ENCODE assay signal across 16 cellular contexts in the genomic region with DNA sequence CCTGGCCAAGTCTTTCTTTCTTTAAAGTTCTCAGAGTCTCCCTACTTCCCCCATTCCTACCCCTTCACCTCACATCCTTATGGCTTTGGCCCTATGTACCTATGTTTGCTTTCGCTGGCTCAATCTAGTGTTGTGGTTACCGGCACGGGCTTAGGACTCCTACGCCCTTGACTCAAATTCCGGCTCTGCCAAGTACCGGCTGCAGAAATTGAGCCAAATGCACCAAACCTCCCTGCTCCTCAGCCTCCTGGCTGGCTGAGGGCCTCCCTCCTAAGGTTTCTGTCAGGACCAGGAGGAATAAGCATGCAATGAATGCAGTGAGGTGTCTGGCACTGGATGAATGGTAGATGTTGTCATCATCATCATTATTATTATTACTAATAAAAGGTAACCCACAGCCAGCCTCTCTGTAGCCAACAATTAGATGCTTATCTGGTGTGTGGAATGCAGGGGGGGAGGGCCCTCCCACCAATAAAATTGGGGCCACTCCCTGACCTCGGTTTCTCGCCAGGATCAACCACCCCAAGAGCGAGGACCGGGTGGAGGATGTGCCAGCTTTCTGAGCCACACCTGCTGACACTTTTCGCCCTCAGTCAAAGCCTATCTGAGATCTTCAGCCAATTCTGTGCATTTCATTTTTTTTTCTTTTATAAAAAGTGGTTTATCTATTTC. TPM values are rescaled to one million over a fixed set of nuclear protein-coding genes. Genes with fewer than 3 reads are reported as not detected.
A peak's percentile ranks its signal among the peaks of the same experiment; 100 is the strongest.
DNase-seq lines count a peak whose midpoint lies in the region; FAIRE-seq and TF ChIP-seq lines count a peak whose summit lies in the region.
"Had no signal": no experiment of that assay in that cellular context is flagged by ENCODE, and none has a peak within 500 bp of the region (broad histone marks: within the 10 kb centered on the region; RNA-seq: fewer than 3 reads in every experiment).

No MANE protein-coding gene starts in this region.

- peak overlapping the region; percentile 69 for H3K4me2 ChIP-seq in keratinocyte (ENCODE audit: control insufficient read depth, extremely low read depth, insufficient read depth, low read depth, low read length)
- H3K4me2 ChIP-seq: BLaER1 treated with 17β-estradiol and CSF1 and Interleukin-3, amounts not matched to agents 10 nM and 100 nM had no signal

- POLR2A ChIA-PET in MCF 10A (lab: Yijun Ruan, JAX): interaction anchor here (0.7 kb wide), 1 partner anchor 136 kb away, joined by 3 read pairs; no protein-coding TSS in a partner anchor

- H3K9me3 ChIP-seq in keratinocyte (ENCODE audit: control insufficient read depth, low read depth, low read length) (no peaks in the 10 kb centered on the region), suprapubic skin (no peaks in the 10 kb centered on the region)
- H3K9me3 ChIP-seq: BLaER1 treated with 17β-estradiol and CSF1 and Interleukin-3, amounts not matched to agents 10 nM and 100 nM; HAP-1 had no signal

- intact Hi-C loops in MCF 10A (cut with micrococcal nuclease): loop anchor here (5.0 kb wide), 1 partner anchor 725 kb away; no protein-coding TSS in a partner anchor

- no peaks in the 10 kb centered on the region for H3K36me3 Mint-ChIP-seq in MCF 10A (ENCODE audit: insufficient read depth, unreplicated experiment)
- H3K36me3 Mint-ChIP-seq: IgD-negative memory B cell had no signal

- peak; percentile 99 for FAIRE-seq in keratinocyte (lab: Jason Lieb, UNC)

- CTCF ChIA-PET in MCF 10A (lab: Yijun Ruan, JAX): interaction anchor here (0.6 to 0.7 kb wide), 3 partner anchors 8 to 87 kb away, joined by 3 read pairs; no protein-coding TSS in a partner anchor

- H3K36me3 ChIP-seq in keratinocyte (ENCODE audit: control insufficient read depth in 2 of 2, extremely low read depth in 1 of 2, insufficient read depth in 2 of 2, low read length in 2 of 2): no peaks in the 10 kb centered on the region
- no peaks in the 10 kb centered on the region for H3K36me3 ChIP-seq in suprapubic skin
- H3K36me3 ChIP-seq: BLaER1 treated with 17β-estradiol and CSF1 and Interleukin-3, amounts not matched to agents 10 nM and 100 nM; HAP-1 had no signal

- H3K27me3 ChIP-seq in keratinocyte (ENCODE audit: control insufficient read depth, extremely low read depth, insufficient read depth, low read length): no peaks in the 10 kb centered on the region
- peaks cover 15% of the 10 kb centered on the region for H3K27me3 ChIP-seq in suprapubic skin
- H3K27me3 ChIP-seq: BLaER1 treated with 17β-estradiol and CSF1 and Interleukin-3, amounts not matched to agents 10 nM and 100 nM had no signal

- peak overlapping the region; percentile 58 for H3K9ac ChIP-seq in keratinocyte (ENCODE audit: control insufficient read depth, extremely low read depth, insufficient read depth, low read length)
- H3K9ac ChIP-seq: BLaER1 treated with 17β-estradiol and CSF1 and Interleukin-3, amounts not matched to agents 10 nM and 100 nM had no signal

- no peak for TF ChIP-seq POLR2A in suprapubic skin (IDR thresholded peaks at IDR 0.05)

- H3K4me1 Mint-ChIP-seq in MCF 10A (ENCODE audit: insufficient read depth, unreplicated experiment): peaks cover 28% of the 10 kb centered on the region

- H2AFZ ChIP-seq in keratinocyte (ENCODE audit: control insufficient read depth, low read length): no peak overlapping the region

- H4K20me1 ChIP-seq in keratinocyte (ENCODE audit: control insufficient read depth, extremely low read depth, insufficient read depth, low read length): no peaks in the 10 kb centered on the region
- H4K20me1 ChIP-seq: BLaER1 treated with 17β-estradiol and CSF1 and Interleukin-3, amounts not matched to agents 10 nM and 100 nM had no signal

- no peak overlapping the region for H3K4me3 Mint-ChIP-seq in MCF 10A (ENCODE audit: unreplicated experiment)
- H3K4me3 Mint-ChIP-seq: IgD-negative memory B cell had no signal

- no TSS peak for BruUV-seq in MCF 10A (replicated peaks; lab: Mats Ljungman, UMichigan)

- TF ChIP-seq CTCF in MCF 10A (IDR thresholded peaks at IDR 0.05; ENCODE audit: unreplicated experiment) (no peak), keratinocyte (optimal IDR thresholded peaks at IDR 0.05 in 1 of 3, IDR thresholded peaks at IDR 0.05 in 1 of 3, conservative IDR thresholded peaks at IDR 0.05 in 1 of 3; ENCODE audit: extremely low read depth in 1 of 3, insufficient read depth in 2 of 3, low read length in 3 of 3) (no peak), suprapubic skin (IDR thresholded peaks at IDR 0.05) (no peak)

- peak; percentile 3 for DNase-seq in NCI-H2029 treated with DMSO at 0.1 percent for 48 hours (lab: John Stamatoyannopoulos, UW)
- DNase-seq in NCI-H2029 (lab: John Stamatoyannopoulos, UW): no peak
- DNase-seq in MCF 10A (ENCODE audit: unreplicated experiment): peak; percentile 86
- peak; percentile 88 for DNase-seq in keratinocyte (ENCODE audit: low read depth, low spot score)
- DNase-seq in suprapubic skin (ENCODE audit: low spot score in 2 of 2): no peak
- no peak for DNase-seq in NOMO-1 treated with dmso at 0.1 percent for 144 hours (lab: John Stamatoyannopoulos, UW; ENCODE audit: unreplicated experiment)
- no peak for DNase-seq in activated effector memory CD4-positive, alpha-beta T cell treated with anti-CD3 and anti-CD28 coated beads, Interleukin-2, amount 50 U/mL, for 16 hours
- no peak for DNase-seq in NCI-H1417 treated with DMSO at 0.1 percent for 48 hours (lab: John Stamatoyannopoulos, UW)
- DNase-seq: 8988T, NCI-H2171, NCI-H510A treated with DMSO at 0.1 percent for 48 hours had no signal

- H3K4me1 ChIP-seq in keratinocyte (ENCODE audit: control insufficient read depth, extremely low read depth, insufficient read depth, low read length): peaks cover 40% of the 10 kb centered on the region
- peaks cover 25% of the 10 kb centered on the region for H3K4me1 ChIP-seq in suprapubic skin
- H3K4me1 ChIP-seq: HAP-1 had no signal

- no peak overlapping the region for H3K4me3 ChIP-seq in keratinocyte (ENCODE audit: control insufficient read depth in 2 of 3, extremely low read depth in 1 of 3, insufficient read depth in 2 of 3, low read depth in 1 of 3, low read length in 3 of 3)
- H3K4me3 ChIP-seq in suprapubic skin: no peak overlapping the region
- H3K4me3 ChIP-seq: BLaER1 treated with 17β-estradiol and CSF1 and Interleukin-3, amounts not matched to agents 10 nM and 100 nM; HAP-1 had no signal

- peaks cover 15% of the 10 kb centered on the region for H3K9me3 Mint-ChIP-seq in MCF 10A (ENCODE audit: unreplicated experiment)
- H3K9me3 Mint-ChIP-seq: IgD-negative memory B cell had no signal

- 50% methylated on average over 11 of the region's 11 CpGs for WGBS in suprapubic skin

- H3K27ac Mint-ChIP-seq in MCF 10A (ENCODE audit: low read depth, unreplicated experiment): peak overlapping the region; percentile 27
- H3K27ac Mint-ChIP-seq: IgD-negative memory B cell had no signal

- dilution Hi-C loops in keratinocyte (cut with MboI; ENCODE audit: extremely low pct_ligation_motif_present, low sequenced_read_pairs): no loop called here

- H3K27ac ChIP-seq in keratinocyte (ENCODE audit: control insufficient read depth, insufficient read depth, low read length) (peak overlapping the region; percentile 91), suprapubic skin (peak overlapping the region; percentile 2)
- H3K27ac ChIP-seq: BLaER1 treated with 17β-estradiol and CSF1 and Interleukin-3, amounts not matched to agents 10 nM and 100 nM had no signal

- H3K27me3 Mint-ChIP-seq in MCF 10A (ENCODE audit: insufficient read depth, unreplicated experiment): peaks cover 16% of the 10 kb centered on the region

- no peak for TF ChIP-seq EP300 in suprapubic skin (IDR thresholded peaks at IDR 0.05)

- no peaks in the 10 kb centered on the region for H3K9me1 ChIP-seq in keratinocyte (ENCODE audit: control insufficient read depth, extremely low read depth, insufficient read depth, low read length)

- no peaks in the 10 kb centered on the region for H3K79me2 ChIP-seq in keratinocyte (ENCODE audit: control insufficient read depth, insufficient read depth, low read length)

RNA-seq across cellular contexts. Expression of gene KLK5, which starts 20.7 kb away (rescaled TPM):
- total RNA-seq in MCF 10A (2022): 0.19 TPM in 1 of 2 replicates, not detected in the other
- 425 to 882 TPM (median 477 TPM) in 3 replicates for polyA plus RNA-seq in keratinocyte
- 136 TPM for polyA plus RNA-seq in keratinocyte (2011; ENCODE audit: low read depth)
- polyA plus RNA-seq in keratinocyte (2011; cell fraction: cytosol; rRNA removed): 541 and 572 TPM in 2 replicates
- polyA plus RNA-seq in keratinocyte (2011; cell fraction: nucleus; rRNA removed): 466 and 483 TPM in 2 replicates
- polyA plus RNA-seq in keratinocyte (2012; ENCODE audit: low replicate concordance): 487 and 1,188 TPM in 2 replicates
- polyA minus RNA-seq in keratinocyte: 346 to 800 TPM (median 621 TPM) in 3 replicates
- polyA minus RNA-seq in keratinocyte (2011; cell fraction: cytosol; rRNA and poly(A)+ RNA removed): 490 TPM
- 243 and 342 TPM in 2 replicates for polyA minus RNA-seq in keratinocyte (2011; cell fraction: nucleus; rRNA and poly(A)+ RNA removed)
- 100 to 1,000 TPM in 3 of 4 donors, 10 to 100 TPM in 1; 40.3 to 299 (median 177) TPM for total RNA-seq in suprapubic skin
- total RNA-seq: HT1080, RPMI7951 had no signal
- polyA plus RNA-seq: IgD-negative memory B cell had no signal

RNA-seq across cellular contexts. Expression of gene KLK4, which starts 21.0 kb away (rescaled TPM):
- total RNA-seq in MCF 10A (2022) (not detected in 2 replicates), suprapubic skin (1 to 10 TPM in 1 of 4 donors, under 1 TPM in 1, not detected in 2; 0.83 to 1.6 TPM)
- polyA plus RNA-seq in keratinocyte: not detected in 3 replicates
- not detected for polyA plus RNA-seq in keratinocyte (2011; ENCODE audit: low read depth)
- polyA plus RNA-seq in keratinocyte (2011; cell fraction: cytosol; rRNA removed): not detected in 2 replicates
- polyA plus RNA-seq in keratinocyte (2011; cell fraction: nucleus; rRNA removed): not detected in 2 replicates
- 0.49 TPM in 1 of 2 replicates, not detected in the other for polyA plus RNA-seq in keratinocyte (2012; ENCODE audit: low replicate concordance)
- not detected in 3 replicates for polyA minus RNA-seq in keratinocyte
- not detected for polyA minus RNA-seq in keratinocyte (2011; cell fraction: cytosol; rRNA and poly(A)+ RNA removed)
- polyA minus RNA-seq in keratinocyte (2011; cell fraction: nucleus; rRNA and poly(A)+ RNA removed): not detected in 2 replicates
- total RNA-seq: HT1080, RPMI7951 had no signal
- polyA plus RNA-seq: IgD-negative memory B cell had no signal

RNA-seq across cellular contexts. Expression of gene KLK6, which starts 37.2 kb away (rescaled TPM):
- not detected in 2 replicates for total RNA-seq in MCF 10A (2022)
- polyA plus RNA-seq in keratinocyte: 0.73 to 2.5 TPM (median 1.9 TPM) in 3 replicates
- polyA plus RNA-seq in keratinocyte (2011; ENCODE audit: low read depth): 5.6 TPM
- 0.81 and 2.5 TPM in 2 replicates for polyA plus RNA-seq in keratinocyte (2011; cell fraction: cytosol; rRNA removed)
- polyA plus RNA-seq in keratinocyte (2011; cell fraction: nucleus; rRNA removed): 3.6 and 7.7 TPM in 2 replicates
- 2.8 and 23.6 TPM in 2 replicates for polyA plus RNA-seq in keratinocyte (2012; ENCODE audit: low replicate concordance)
- polyA minus RNA-seq in keratinocyte: 0.69 to 5.9 TPM (median 2.7 TPM) in 3 replicates
- 3.3 TPM for polyA minus RNA-seq in keratinocyte (2011; cell fraction: cytosol; rRNA and poly(A)+ RNA removed)
- 3.2 and 8.3 TPM in 2 replicates for polyA minus RNA-seq in keratinocyte (2011; cell fraction: nucleus; rRNA and poly(A)+ RNA removed)
- 10 to 100 TPM in 1 of 4 donors, 1 to 10 TPM in 2, not detected in 1; 5.4 to 56.9 (median 9.0) TPM for total RNA-seq in suprapubic skin
- total RNA-seq: HT1080, RPMI7951 had no signal
- polyA plus RNA-seq: IgD-negative memory B cell had no signal

RNA-seq across cellular contexts. Expression of gene KLK7, which starts 51.6 kb away (rescaled TPM):
- total RNA-seq in MCF 10A (2022): not detected in 2 replicates
- polyA plus RNA-seq in keratinocyte: 22.4 to 33.8 TPM (median 29.2 TPM) in 3 replicates
- 140 TPM for polyA plus RNA-seq in keratinocyte (2011; ENCODE audit: low read depth)
- 27.6 and 59.2 TPM in 2 replicates for polyA plus RNA-seq in keratinocyte (2011; cell fraction: cytosol; rRNA removed)
- polyA plus RNA-seq in keratinocyte (2011; cell fraction: nucleus; rRNA removed): 89.8 and 155 TPM in 2 replicates
- polyA plus RNA-seq in keratinocyte (2012; ENCODE audit: low replicate concordance): 36.2 and 757 TPM in 2 replicates
- polyA minus RNA-seq in keratinocyte: 11.1 to 66.6 TPM (median 14.4 TPM) in 3 replicates
- polyA minus RNA-seq in keratinocyte (2011; cell fraction: cytosol; rRNA and poly(A)+ RNA removed): 16.1 TPM
- polyA minus RNA-seq in keratinocyte (2011; cell fraction: nucleus; rRNA and poly(A)+ RNA removed): 39.9 and 57.8 TPM in 2 replicates
- 100 to 1,000 TPM in 3 of 4 donors, 10 to 100 TPM in 1; 48.3 to 418 (median 218) TPM for total RNA-seq in suprapubic skin
- total RNA-seq: HT1080, RPMI7951 had no signal
- polyA plus RNA-seq: IgD-negative memory B cell had no signal

RNA-seq across cellular contexts. Expression of gene KLK2, which starts 58.9 kb away (rescaled TPM):
- total RNA-seq in MCF 10A (2022) (not detected in 2 replicates), suprapubic skin (not detected)
- polyA plus RNA-seq in keratinocyte: 0.07 to 0.14 TPM in 2 of 3 replicates, not detected in the other
- not detected for polyA plus RNA-seq in keratinocyte (2011; ENCODE audit: low read depth)
- not detected in 2 replicates for polyA plus RNA-seq in keratinocyte (2011; cell fraction: cytosol; rRNA removed)
- polyA plus RNA-seq in keratinocyte (2011; cell fraction: nucleus; rRNA removed): 0.41 and 0.64 TPM in 2 replicates
- 0.28 TPM in 1 of 2 replicates, not detected in the other for polyA plus RNA-seq in keratinocyte (2012; ENCODE audit: low replicate concordance)
- polyA minus RNA-seq in keratinocyte: not detected in 3 replicates
- not detected for polyA minus RNA-seq in keratinocyte (2011; cell fraction: cytosol; rRNA and poly(A)+ RNA removed)
- not detected in 2 replicates for polyA minus RNA-seq in keratinocyte (2011; cell fraction: nucleus; rRNA and poly(A)+ RNA removed)
- total RNA-seq: HT1080, RPMI7951 had no signal
- polyA plus RNA-seq: IgD-negative memory B cell had no signal

Comparison
In these comparisons a context has a peak if more than half of its experiments do, and no peak if none do; other contexts are left out.
1. DNase-seq: peak in NCI-H2029 treated with DMSO at 0.1 percent for 48 hours (single experiment), MCF 10A (single experiment) and keratinocyte (single experiment); none in NCI-H2029 (single experiment), suprapubic skin (0 of 2), NOMO-1 treated with dmso at 0.1 percent for 144 hours (single experiment), activated effector memory CD4-positive, alpha-beta T cell treated with anti-CD3 and anti-CD28 coated beads, Interleukin-2, amount 50 U/mL, for 16 hours (single experiment) and NCI-H1417 treated with DMSO at 0.1 percent for 48 hours (single experiment).
2. RNA of gene KLK5, which starts 20.7 kb away (total RNA-seq): 40.3 to 299 TPM in suprapubic skin; 0.19 TPM in MCF 10A; every median in the first group is over 10 times any median in the second.